1 cellular context compared by ENCODE assay signal in the genomic region with DNA sequence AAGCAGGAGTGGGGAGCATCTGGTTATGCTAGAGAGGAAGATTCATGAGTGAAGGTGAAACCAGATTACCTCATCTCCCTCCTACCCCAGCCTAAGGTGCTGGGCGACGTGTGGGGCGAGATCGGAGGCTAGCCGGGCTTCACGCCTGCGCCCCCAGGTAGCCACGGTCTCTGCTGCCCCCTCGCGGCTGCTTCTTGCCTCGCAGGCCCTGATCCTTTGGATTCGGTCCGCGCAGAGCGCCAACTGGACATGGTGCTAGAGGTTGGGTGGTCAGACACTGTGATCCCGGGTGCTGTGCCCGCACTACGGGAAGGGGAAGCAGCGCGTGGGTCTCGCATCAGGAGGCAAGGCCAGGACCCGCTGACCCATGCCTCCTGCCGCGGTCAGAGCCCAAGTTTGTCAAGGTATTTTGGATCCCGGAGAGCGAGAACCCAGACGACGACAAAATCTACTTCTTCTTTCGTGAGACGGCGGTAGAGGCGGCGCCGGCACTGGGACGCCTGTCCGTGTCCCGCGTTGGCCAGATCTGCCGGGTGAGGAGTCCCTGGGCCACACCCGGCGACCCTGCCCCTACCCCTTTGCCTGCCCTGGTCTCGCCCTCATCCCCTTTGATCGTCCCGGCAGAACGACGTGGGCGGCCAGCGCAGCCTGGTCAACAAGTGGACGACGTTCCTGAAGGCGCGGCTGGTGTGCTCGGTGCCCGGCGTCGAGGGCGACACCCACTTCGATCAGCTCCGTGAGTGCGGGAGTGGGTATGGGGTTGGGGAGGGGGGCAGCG.
TF ChIP-seq lines count a peak whose summit lies in the region.

No MANE protein-coding gene starts in this region.

TF ChIP-seq in HEK293, 187 proteins besides CTCF, POLR2A, EP300 and RAD21 (continued from another document and continues in another):
- TF ChIP-seq, protein P1, sequence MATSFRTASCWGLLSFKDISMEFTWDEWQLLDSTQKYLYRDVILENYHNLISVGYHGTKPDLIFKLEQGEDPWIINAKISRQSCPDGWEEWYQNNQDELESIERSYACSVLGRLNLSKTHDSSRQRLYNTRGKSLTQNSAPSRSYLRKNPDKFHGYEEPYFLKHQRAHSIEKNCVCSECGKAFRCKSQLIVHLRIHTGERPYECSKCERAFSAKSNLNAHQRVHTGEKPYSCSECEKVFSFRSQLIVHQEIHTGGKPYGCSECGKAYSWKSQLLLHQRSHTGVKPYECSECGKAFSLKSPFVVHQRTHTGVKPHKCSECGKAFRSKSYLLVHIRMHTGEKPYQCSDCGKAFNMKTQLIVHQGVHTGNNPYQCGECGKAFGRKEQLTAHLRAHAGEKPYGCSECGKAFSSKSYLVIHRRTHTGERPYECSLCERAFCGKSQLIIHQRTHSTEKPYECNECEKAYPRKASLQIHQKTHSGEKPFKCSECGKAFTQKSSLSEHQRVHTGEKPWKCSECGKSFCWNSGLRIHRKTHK (tag by site-specific recombination; IDR thresholded peaks at IDR 0.05), result no peak
- TF ChIP-seq RBAK (tag by site-specific recombination; IDR thresholded peaks at IDR 0.05) (no peak), ZNF596 (tag by site-specific recombination; IDR thresholded peaks at IDR 0.05) (no peak), GLIS1 (tag by site-specific recombination; IDR thresholded peaks at IDR 0.05) (peak; percentile 91), ZNF629 (tag by site-specific recombination; IDR thresholded peaks at IDR 0.05) (peak; percentile 50), ZEB2 (tag by site-specific recombination; IDR thresholded peaks at IDR 0.05) (0 out of 2 replicates have a peak, but pooled peaks have one; percentile 57), ZNF184 (tag by site-specific recombination; IDR thresholded peaks at IDR 0.05) (no peak), ZFHX2 (tag by site-specific recombination; conservative IDR thresholded peaks at IDR 0.05) (peak; percentile 55; the same call in 1 of the 2 replicates), ZNF394 (tag by site-specific recombination; IDR thresholded peaks at IDR 0.05; ENCODE audit: borderline replicate concordance) (0 out of 2 replicates have a peak, but pooled peaks have one; percentile 12), ZNF600 (tag by site-specific recombination; IDR thresholded peaks at IDR 0.05) (peak; percentile 41; the same call in 1 of the 2 replicates), ZBTB8A (tag by site-specific recombination; IDR thresholded peaks at IDR 0.05) (peak; percentile 89), GLIS2 (tag by site-specific recombination; IDR thresholded peaks at IDR 0.05) (peak; percentile 79), ZNF654 (tag by site-specific recombination; IDR thresholded peaks at IDR 0.05; ENCODE audit: low read depth) (peak; percentile 82), FEZF1 (tag by site-specific recombination; IDR thresholded peaks at IDR 0.05) (no peak), SCRT2 (tag by site-specific recombination; IDR thresholded peaks at IDR 0.05) (peak; percentile 55), KLF1 (tag by site-specific recombination; IDR thresholded peaks at IDR 0.05) (peak; percentile 10; the same call in 1 of the 2 replicates), ZNF837 (tag by site-specific recombination; IDR thresholded peaks at IDR 0.05) (no peak), ZNF677 (tag by site-specific recombination; IDR thresholded peaks at IDR 0.05) (no peak), ZNF341 (tag by site-specific recombination; IDR thresholded peaks at IDR 0.05; ENCODE audit: low read depth) (no peak), SP3 (tag by site-specific recombination; IDR thresholded peaks at IDR 0.05) (peak; percentile 17; the same call in 1 of the 2 replicates), ZNF174 (tag by site-specific recombination; IDR thresholded peaks at IDR 0.05) (no peak), ZSCAN30 (tag by site-specific recombination; IDR thresholded peaks at IDR 0.05) (peak; percentile 33; the same call in 1 of the 2 replicates), ZNF266 (tag by site-specific recombination; IDR thresholded peaks at IDR 0.05; ENCODE audit: low read depth) (no peak)
- TF ChIP-seq, protein P2, sequence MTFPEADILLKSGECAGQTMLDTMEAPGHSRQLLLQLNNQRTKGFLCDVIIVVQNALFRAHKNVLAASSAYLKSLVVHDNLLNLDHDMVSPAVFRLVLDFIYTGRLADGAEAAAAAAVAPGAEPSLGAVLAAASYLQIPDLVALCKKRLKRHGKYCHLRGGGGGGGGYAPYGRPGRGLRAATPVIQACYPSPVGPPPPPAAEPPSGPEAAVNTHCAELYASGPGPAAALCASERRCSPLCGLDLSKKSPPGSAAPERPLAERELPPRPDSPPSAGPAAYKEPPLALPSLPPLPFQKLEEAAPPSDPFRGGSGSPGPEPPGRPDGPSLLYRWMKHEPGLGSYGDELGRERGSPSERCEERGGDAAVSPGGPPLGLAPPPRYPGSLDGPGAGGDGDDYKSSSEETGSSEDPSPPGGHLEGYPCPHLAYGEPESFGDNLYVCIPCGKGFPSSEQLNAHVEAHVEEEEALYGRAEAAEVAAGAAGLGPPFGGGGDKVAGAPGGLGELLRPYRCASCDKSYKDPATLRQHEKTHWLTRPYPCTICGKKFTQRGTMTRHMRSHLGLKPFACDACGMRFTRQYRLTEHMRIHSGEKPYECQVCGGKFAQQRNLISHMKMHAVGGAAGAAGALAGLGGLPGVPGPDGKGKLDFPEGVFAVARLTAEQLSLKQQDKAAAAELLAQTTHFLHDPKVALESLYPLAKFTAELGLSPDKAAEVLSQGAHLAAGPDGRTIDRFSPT (tag by site-specific recombination; IDR thresholded peaks at IDR 0.05), result peak; percentile 8; the same call in 1 of the 2 replicates
- TF ChIP-seq, protein P3, sequence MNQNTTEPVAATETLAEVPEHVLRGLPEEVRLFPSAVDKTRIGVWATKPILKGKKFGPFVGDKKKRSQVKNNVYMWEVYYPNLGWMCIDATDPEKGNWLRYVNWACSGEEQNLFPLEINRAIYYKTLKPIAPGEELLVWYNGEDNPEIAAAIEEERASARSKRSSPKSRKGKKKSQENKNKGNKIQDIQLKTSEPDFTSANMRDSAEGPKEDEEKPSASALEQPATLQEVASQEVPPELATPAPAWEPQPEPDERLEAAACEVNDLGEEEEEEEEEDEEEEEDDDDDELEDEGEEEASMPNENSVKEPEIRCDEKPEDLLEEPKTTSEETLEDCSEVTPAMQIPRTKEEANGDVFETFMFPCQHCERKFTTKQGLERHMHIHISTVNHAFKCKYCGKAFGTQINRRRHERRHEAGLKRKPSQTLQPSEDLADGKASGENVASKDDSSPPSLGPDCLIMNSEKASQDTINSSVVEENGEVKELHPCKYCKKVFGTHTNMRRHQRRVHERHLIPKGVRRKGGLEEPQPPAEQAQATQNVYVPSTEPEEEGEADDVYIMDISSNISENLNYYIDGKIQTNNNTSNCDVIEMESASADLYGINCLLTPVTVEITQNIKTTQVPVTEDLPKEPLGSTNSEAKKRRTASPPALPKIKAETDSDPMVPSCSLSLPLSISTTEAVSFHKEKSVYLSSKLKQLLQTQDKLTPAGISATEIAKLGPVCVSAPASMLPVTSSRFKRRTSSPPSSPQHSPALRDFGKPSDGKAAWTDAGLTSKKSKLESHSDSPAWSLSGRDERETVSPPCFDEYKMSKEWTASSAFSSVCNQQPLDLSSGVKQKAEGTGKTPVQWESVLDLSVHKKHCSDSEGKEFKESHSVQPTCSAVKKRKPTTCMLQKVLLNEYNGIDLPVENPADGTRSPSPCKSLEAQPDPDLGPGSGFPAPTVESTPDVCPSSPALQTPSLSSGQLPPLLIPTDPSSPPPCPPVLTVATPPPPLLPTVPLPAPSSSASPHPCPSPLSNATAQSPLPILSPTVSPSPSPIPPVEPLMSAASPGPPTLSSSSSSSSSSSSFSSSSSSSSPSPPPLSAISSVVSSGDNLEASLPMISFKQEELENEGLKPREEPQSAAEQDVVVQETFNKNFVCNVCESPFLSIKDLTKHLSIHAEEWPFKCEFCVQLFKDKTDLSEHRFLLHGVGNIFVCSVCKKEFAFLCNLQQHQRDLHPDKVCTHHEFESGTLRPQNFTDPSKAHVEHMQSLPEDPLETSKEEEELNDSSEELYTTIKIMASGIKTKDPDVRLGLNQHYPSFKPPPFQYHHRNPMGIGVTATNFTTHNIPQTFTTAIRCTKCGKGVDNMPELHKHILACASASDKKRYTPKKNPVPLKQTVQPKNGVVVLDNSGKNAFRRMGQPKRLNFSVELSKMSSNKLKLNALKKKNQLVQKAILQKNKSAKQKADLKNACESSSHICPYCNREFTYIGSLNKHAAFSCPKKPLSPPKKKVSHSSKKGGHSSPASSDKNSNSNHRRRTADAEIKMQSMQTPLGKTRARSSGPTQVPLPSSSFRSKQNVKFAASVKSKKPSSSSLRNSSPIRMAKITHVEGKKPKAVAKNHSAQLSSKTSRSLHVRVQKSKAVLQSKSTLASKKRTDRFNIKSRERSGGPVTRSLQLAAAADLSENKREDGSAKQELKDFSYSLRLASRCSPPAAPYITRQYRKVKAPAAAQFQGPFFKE (tag by site-specific recombination; IDR thresholded peaks at IDR 0.05; ENCODE audit: borderline replicate concordance), result no peak
- TF ChIP-seq, protein P4, sequence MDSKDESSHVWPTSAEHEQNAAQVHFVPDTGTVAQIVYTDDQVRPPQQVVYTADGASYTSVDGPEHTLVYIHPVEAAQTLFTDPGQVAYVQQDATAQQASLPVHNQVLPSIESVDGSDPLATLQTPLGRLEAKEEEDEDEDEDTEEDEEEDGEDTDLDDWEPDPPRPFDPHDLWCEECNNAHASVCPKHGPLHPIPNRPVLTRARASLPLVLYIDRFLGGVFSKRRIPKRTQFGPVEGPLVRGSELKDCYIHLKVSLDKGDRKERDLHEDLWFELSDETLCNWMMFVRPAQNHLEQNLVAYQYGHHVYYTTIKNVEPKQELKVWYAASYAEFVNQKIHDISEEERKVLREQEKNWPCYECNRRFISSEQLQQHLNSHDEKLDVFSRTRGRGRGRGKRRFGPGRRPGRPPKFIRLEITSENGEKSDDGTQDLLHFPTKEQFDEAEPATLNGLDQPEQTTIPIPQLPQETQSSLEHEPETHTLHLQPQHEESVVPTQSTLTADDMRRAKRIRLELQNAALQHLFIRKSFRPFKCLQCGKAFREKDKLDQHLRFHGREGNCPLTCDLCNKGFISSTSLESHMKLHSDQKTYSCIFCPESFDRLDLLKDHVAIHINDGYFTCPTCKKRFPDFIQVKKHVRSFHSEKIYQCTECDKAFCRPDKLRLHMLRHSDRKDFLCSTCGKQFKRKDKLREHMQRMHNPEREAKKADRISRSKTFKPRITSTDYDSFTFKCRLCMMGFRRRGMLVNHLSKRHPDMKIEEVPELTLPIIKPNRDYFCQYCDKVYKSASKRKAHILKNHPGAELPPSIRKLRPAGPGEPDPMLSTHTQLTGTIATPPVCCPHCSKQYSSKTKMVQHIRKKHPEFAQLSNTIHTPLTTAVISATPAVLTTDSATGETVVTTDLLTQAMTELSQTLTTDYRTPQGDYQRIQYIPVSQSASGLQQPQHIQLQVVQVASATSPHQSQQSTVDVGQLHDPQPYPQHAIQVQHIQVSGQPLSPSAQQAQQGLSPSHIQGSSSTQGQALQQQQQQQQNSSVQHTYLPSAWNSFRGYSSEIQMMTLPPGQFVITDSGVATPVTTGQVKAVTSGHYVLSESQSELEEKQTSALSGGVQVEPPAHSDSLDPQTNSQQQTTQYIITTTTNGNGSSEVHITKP (tag by site-specific recombination; IDR thresholded peaks at IDR 0.05), result no peak
- TF ChIP-seq, protein P5, sequence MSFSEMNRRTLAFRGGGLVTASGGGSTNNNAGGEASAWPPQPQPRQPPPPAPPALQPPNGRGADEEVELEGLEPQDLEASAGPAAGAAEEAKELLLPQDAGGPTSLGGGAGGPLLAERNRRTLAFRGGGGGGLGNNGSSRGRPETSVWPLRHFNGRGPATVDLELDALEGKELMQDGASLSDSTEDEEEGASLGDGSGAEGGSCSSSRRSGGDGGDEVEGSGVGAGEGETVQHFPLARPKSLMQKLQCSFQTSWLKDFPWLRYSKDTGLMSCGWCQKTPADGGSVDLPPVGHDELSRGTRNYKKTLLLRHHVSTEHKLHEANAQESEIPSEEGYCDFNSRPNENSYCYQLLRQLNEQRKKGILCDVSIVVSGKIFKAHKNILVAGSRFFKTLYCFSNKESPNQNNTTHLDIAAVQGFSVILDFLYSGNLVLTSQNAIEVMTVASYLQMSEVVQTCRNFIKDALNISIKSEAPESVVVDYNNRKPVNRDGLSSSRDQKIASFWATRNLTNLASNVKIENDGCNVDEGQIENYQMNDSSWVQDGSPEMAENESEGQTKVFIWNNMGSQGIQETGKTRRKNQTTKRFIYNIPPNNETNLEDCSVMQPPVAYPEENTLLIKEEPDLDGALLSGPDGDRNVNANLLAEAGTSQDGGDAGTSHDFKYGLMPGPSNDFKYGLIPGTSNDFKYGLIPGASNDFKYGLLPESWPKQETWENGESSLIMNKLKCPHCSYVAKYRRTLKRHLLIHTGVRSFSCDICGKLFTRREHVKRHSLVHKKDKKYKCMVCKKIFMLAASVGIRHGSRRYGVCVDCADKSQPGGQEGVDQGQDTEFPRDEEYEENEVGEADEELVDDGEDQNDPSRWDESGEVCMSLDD (tag by site-specific recombination; IDR thresholded peaks at IDR 0.05), result 0 out of 2 replicates have a peak, but pooled peaks have one; percentile 37
- TF ChIP-seq, protein P6, sequence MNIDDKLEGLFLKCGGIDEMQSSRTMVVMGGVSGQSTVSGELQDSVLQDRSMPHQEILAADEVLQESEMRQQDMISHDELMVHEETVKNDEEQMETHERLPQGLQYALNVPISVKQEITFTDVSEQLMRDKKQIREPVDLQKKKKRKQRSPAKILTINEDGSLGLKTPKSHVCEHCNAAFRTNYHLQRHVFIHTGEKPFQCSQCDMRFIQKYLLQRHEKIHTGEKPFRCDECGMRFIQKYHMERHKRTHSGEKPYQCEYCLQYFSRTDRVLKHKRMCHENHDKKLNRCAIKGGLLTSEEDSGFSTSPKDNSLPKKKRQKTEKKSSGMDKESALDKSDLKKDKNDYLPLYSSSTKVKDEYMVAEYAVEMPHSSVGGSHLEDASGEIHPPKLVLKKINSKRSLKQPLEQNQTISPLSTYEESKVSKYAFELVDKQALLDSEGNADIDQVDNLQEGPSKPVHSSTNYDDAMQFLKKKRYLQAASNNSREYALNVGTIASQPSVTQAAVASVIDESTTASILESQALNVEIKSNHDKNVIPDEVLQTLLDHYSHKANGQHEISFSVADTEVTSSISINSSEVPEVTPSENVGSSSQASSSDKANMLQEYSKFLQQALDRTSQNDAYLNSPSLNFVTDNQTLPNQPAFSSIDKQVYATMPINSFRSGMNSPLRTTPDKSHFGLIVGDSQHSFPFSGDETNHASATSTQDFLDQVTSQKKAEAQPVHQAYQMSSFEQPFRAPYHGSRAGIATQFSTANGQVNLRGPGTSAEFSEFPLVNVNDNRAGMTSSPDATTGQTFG (tag by site-specific recombination; IDR thresholded peaks at IDR 0.05; ENCODE audit: borderline replicate concordance), result no peak
- TF ChIP-seq, protein P7, sequence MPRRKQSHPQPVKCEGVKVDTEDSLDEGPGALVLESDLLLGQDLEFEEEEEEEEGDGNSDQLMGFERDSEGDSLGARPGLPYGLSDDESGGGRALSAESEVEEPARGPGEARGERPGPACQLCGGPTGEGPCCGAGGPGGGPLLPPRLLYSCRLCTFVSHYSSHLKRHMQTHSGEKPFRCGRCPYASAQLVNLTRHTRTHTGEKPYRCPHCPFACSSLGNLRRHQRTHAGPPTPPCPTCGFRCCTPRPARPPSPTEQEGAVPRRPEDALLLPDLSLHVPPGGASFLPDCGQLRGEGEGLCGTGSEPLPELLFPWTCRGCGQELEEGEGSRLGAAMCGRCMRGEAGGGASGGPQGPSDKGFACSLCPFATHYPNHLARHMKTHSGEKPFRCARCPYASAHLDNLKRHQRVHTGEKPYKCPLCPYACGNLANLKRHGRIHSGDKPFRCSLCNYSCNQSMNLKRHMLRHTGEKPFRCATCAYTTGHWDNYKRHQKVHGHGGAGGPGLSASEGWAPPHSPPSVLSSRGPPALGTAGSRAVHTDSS (tag by site-specific recombination; IDR thresholded peaks at IDR 0.05), result peak; percentile 23; the same call in 1 of the 2 replicates
